27 cellular contexts compared by ENCODE assay signal in genomic region chr2:203880557-203881125, GRCh38. TPM values are rescaled to one million over a fixed set of nuclear protein-coding genes. Genes with fewer than 3 reads are reported as not detected.
DNase-seq lines count a peak whose midpoint lies in the region; ATAC-seq and TF ChIP-seq lines count a peak whose summit lies in the region.
"Had no signal": no experiment of that assay in that cellular context is flagged by ENCODE, and none has a peak within 500 bp of the region (broad histone marks: within the 10 kb centered on the region; RNA-seq: fewer than 3 reads in every experiment).

No MANE protein-coding gene starts in this region.

- H3K36me3 Mint-ChIP-seq in activated T-helper 17 cell treated with anti-CD3 and anti-CD28 coated beads, Interleukin-2, amount 50 U/mL, for 72 hours (ENCODE audit: low read depth): no peaks in the 10 kb centered on the region

- H3K27me3 ChIP-seq in MM.1S (replicated peaks; ENCODE audit: insufficient read depth, low read length) (no peaks in the 10 kb centered on the region), Karpas-422 (ENCODE audit: low read length) (no peaks in the 10 kb centered on the region)

- H3F3A ChIP-seq in MM.1S (ENCODE audit: insufficient read depth, low read length): no peaks in the 10 kb centered on the region

- no peaks in the 10 kb centered on the region for H3K9me2 ChIP-seq in MM.1S (replicated peaks; ENCODE audit: insufficient read depth, low read length)
- H3K9me2 ChIP-seq in Karpas-422 (replicated peaks; ENCODE audit: insufficient read depth, low read length): no peaks in the 10 kb centered on the region

- H3K4me3 ChIP-seq in MM.1S (ENCODE audit: low read length): no peak overlapping the region
- no peak overlapping the region for H3K4me3 ChIP-seq in Karpas-422 (ENCODE audit: low read length)
- H3K4me3 ChIP-seq: GM12878, GM23338 had no signal

- H3K4me2 ChIP-seq in MM.1S (ENCODE audit: low read depth, low read length) (no peak overlapping the region), Karpas-422 (ENCODE audit: low read depth, low read length, poor library complexity, severe bottlenecking) (no peak overlapping the region)
- H3K4me2 ChIP-seq: GM23338 had no signal

- H3K27ac ChIP-seq in MM.1S (ENCODE audit: low read length) (no peak overlapping the region), Karpas-422 (ENCODE audit: low read length) (no peak overlapping the region)
- H3K27ac ChIP-seq: HL-60 had no signal

- no peaks in the 10 kb centered on the region for H3K27me3 Mint-ChIP-seq in activated T-helper 17 cell treated with anti-CD3 and anti-CD28 coated beads, Interleukin-2, amount 50 U/mL, for 72 hours
- H3K27me3 Mint-ChIP-seq: CD4-positive, CD25-positive, alpha-beta regulatory T cell had no signal

- ATAC-seq in activated T-helper 17 cell treated with anti-CD3 and anti-CD28 coated beads, Interleukin-2, amount 50 U/mL, for 72 hours (replicated peaks): peak; percentile 54
- ATAC-seq: GM12878, GM23338, PC-3 had no signal

- peaks cover 6% of the 10 kb centered on the region for H3K4me1 ChIP-seq in MM.1S (ENCODE audit: low read length)
- no peaks in the 10 kb centered on the region for H3K4me1 ChIP-seq in Karpas-422 (ENCODE audit: low read length)
- H3K4me1 ChIP-seq: Caco-2 had no signal

- H3K9ac ChIP-seq in MM.1S (ENCODE audit: low read length) (no peak overlapping the region), Karpas-422 (ENCODE audit: low read length) (no peak overlapping the region)

- H3K9me3 ChIP-seq in MM.1S (replicated peaks; ENCODE audit: insufficient read depth, low read length): no peaks in the 10 kb centered on the region
- no peaks in the 10 kb centered on the region for H3K9me3 ChIP-seq in Karpas-422 (ENCODE audit: low read length)
- H3K9me3 ChIP-seq: Caco-2 had no signal

- TF ChIP-seq CTCF in MM.1S (IDR thresholded peaks at IDR 0.05; ENCODE audit: low read length): no peak

- no peak overlapping the region for H3K4me3 Mint-ChIP-seq in activated T-helper 17 cell treated with anti-CD3 and anti-CD28 coated beads, Interleukin-2, amount 50 U/mL, for 72 hours
- H3K4me3 Mint-ChIP-seq: GM23338 had no signal

- H4K20me1 ChIP-seq in MM.1S (ENCODE audit: insufficient read depth, low read length): no peaks in the 10 kb centered on the region
- no peaks in the 10 kb centered on the region for H4K20me1 ChIP-seq in Karpas-422 (ENCODE audit: insufficient read depth, low read depth, low read length)

- peaks cover 6% of the 10 kb centered on the region for H3K4me1 Mint-ChIP-seq in activated T-helper 17 cell treated with anti-CD3 and anti-CD28 coated beads, Interleukin-2, amount 50 U/mL, for 72 hours
- H3K4me1 Mint-ChIP-seq: GM23338 had no signal

- H3K9me3 Mint-ChIP-seq in activated T-helper 17 cell treated with anti-CD3 and anti-CD28 coated beads, Interleukin-2, amount 50 U/mL, for 72 hours: no peaks in the 10 kb centered on the region
- H3K9me3 Mint-ChIP-seq: CD4-positive, CD25-positive, alpha-beta regulatory T cell; GM23338 had no signal

- peak; percentile 24 for DNase-seq in NCI-H146 (lab: John Stamatoyannopoulos, UW)
- DNase-seq in NCI-H146 treated with DMSO at 0.1 percent for 48 hours (lab: John Stamatoyannopoulos, UW; ENCODE audit: unreplicated experiment): no peak
- peak; percentile 62 for DNase-seq in CD1c-positive myeloid dendritic cell (ENCODE audit: extremely low spot score)
- DNase-seq in medulla oblongata (ENCODE audit: extremely low spot score): peak; percentile 34
- DNase-seq in MM.1S: no peak
- DNase-seq in NAMALWA (ENCODE audit: low spot score): no peak
- no peak for DNase-seq in Karpas-422
- DNase-seq: 8988T, Caco-2, DMS153, GF-D8, HCEC 1CT, IMR-90, NCI-H1105 treated with DMSO at 0.1 percent for 48 hours, NCI-H187 treated with DMSO at 0.1 percent for 48 hours, NCI-H226, NCI-H524, PC-3, RPMI8226, SIG-M5 had no signal

- H2AFZ ChIP-seq in MM.1S (ENCODE audit: low read length) (no peak overlapping the region), Karpas-422 (ENCODE audit: low read length) (no peak overlapping the region)
- H2AFZ ChIP-seq: GM23338 had no signal

- H3K36me3 ChIP-seq in MM.1S (replicated peaks; ENCODE audit: insufficient read depth, low read length) (no peaks in the 10 kb centered on the region), Karpas-422 (ENCODE audit: insufficient read depth, low read length) (no peaks in the 10 kb centered on the region)

- H3K79me2 ChIP-seq in MM.1S (ENCODE audit: low read length) (no peaks in the 10 kb centered on the region), Karpas-422 (ENCODE audit: low read length) (no peaks in the 10 kb centered on the region)

- no peak overlapping the region for H3K27ac Mint-ChIP-seq in activated T-helper 17 cell treated with anti-CD3 and anti-CD28 coated beads, Interleukin-2, amount 50 U/mL, for 72 hours
- H3K27ac Mint-ChIP-seq: GM23338 had no signal

RNA-seq across cellular contexts. Expression of gene CTLA4, which starts 13.1 kb away (rescaled TPM):
- total RNA-seq in activated T-helper 17 cell treated with anti-CD3 and anti-CD28 coated beads, Interleukin-2, amount 50 U/mL, for 72 hours: 100 to 1,000 TPM; 282 to 334 TPM
- not detected in 2 replicates for total RNA-seq in Karpas-422 (2014; rRNA removed; shearing (Covaris generic); ENCODE audit: low replicate concordance)
- total RNA-seq: GM12878, GM23338, HT1080, IMR-90, MCF 10A, PC-3 had no signal

RNA-seq across cellular contexts. Expression of gene ICOS, which starts 55.9 kb away (rescaled TPM):
- 100 to 1,000 TPM; 146 to 194 TPM for total RNA-seq in activated T-helper 17 cell treated with anti-CD3 and anti-CD28 coated beads, Interleukin-2, amount 50 U/mL, for 72 hours
- total RNA-seq in Karpas-422 (2014; rRNA removed; shearing (Covaris generic); ENCODE audit: low replicate concordance): not detected in 2 replicates
- total RNA-seq: Caco-2, GM23338, HT1080, IMR-90, MCF 10A, PC-3 had no signal

Comparison
In these comparisons a context has a peak if more than half of its experiments do, and no peak if none do; other contexts are left out.
1. DNase-seq: peak in NCI-H146 (single experiment), CD1c-positive myeloid dendritic cell (single experiment) and medulla oblongata (single experiment); none in NCI-H146 treated with DMSO at 0.1 percent for 48 hours (single experiment), MM.1S (single experiment), NAMALWA (single experiment) and Karpas-422 (single experiment).
2. RNA of gene CTLA4, which starts 13.1 kb away (total RNA-seq): 282 to 334 TPM in activated T-helper 17 cell treated with anti-CD3 and anti-CD28 coated beads, Interleukin-2, amount 50 U/mL, for 72 hours; not detected in Karpas-422; every median in the first group is over 100 times any median in the second.
3. RNA of gene ICOS, which starts 55.9 kb away (total RNA-seq): 146 to 194 TPM in activated T-helper 17 cell treated with anti-CD3 and anti-CD28 coated beads, Interleukin-2, amount 50 U/mL, for 72 hours; not detected in Karpas-422; every median in the first group is over 100 times any median in the second.